ENCODE assay signal across 8 cellular contexts in the genomic region with DNA sequence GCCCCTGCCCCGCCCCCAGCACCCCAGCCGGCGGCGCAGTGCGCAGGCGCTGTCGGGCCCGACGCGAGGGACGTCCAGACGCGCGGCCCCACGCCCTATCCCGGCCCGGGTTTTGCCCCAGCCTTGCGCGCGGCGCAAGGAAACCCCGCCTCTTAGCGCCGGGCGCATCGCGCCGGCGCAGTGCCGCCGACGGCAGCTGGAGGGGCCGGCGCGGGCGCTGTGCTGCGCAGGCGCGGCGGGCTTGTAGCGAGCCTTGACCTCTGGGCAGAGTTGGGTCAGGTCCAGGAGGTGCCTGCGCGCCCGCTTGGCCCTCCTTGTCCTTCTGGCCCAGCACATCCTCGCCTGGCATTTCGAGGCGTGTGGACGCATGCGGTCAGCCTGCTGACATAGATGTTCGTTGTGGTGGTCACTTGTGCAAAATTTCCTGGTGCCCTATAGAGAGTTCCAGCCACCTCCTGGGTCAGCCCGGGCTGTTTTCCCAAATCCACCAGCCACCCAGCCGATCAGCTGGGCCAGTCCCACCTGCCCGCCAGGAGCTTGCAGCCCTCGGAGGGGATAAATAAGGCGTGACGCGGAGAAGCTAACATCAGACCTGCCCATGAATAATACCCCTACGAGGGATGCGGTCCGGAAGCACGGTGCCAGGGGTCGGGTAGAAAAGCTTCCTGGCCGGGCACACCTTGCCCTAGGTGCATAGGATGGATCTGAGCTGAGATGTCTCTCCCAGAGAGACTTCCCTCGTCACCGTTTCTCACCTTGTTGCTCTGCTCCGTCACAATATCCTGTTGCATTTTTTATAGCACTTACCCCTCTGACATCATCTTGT. TPM values are rescaled to one million over a fixed set of nuclear protein-coding genes. Genes with fewer than 3 reads are reported as not detected.
A peak's percentile ranks its signal among the peaks of the same experiment; 100 is the strongest.
DNase-seq lines count a peak whose midpoint lies in the region; ATAC-seq, FAIRE-seq and TF ChIP-seq lines count a peak whose summit lies in the region.

No MANE protein-coding gene starts in this region.

- peak overlapping the region; percentile 6 to 81 for H3K27ac ChIP-seq in kidney (ENCODE audit: low read depth in 2 of 2, low read length in 2 of 2)

- no peak for TF ChIP-seq CTCF in kidney (IDR thresholded peaks at IDR 0.05; ENCODE audit: borderline replicate concordance, extremely low read depth, insufficient read depth)

- TF ChIP-seq POLR2A in GM18951 (IDR thresholded peaks at IDR 0.05; ENCODE audit: extremely low read depth, insufficient read depth, insufficient read length): peak; percentile 91

- peak; percentile 92 for ATAC-seq in HG03159 (IDR thresholded peaks at IDR 0.05; ENCODE audit: unreplicated experiment)

- no peak for FAIRE-seq in kidney (lab: Jason Lieb, UNC)

- DNase-seq in AG08396 (ENCODE audit: low spot score): peak; percentile 100
- DNase-seq in NCI-H226: peak; percentile 87
- peak; percentile 87 to 94 (median 90) for DNase-seq in activated CD4-positive, CD25-positive, alpha-beta regulatory T cell (lab: John Stamatoyannopoulos, UW)
- DNase-seq in central memory CD4-positive, alpha-beta T cell: peak; percentile 95
- peak; percentile 98 for DNase-seq in kidney
- DNase-seq in stimulated activated CD4-positive, alpha-beta T cell treated with anti-CD3 and anti-CD28 coated beads, Interleukin-12 subunit alpha, Interleukin-12 subunit beta, amount 100 ng/mL, for 48 hours (ENCODE audit: low read depth in 2 of 3, low spot score in 1 of 3): peak; percentile 86 to 92 (median 87)

- no peaks in the 10 kb centered on the region for H3K36me3 ChIP-seq in kidney (ENCODE audit: control insufficient read depth in 1 of 2, insufficient read depth in 2 of 2, low read length in 2 of 2)

- H3K9ac ChIP-seq in kidney (ENCODE audit: low read length in 2 of 2): peak overlapping the region in 1 of 2 donors; percentile 60

- peak overlapping the region; percentile 70 to 89 for H3K4me3 ChIP-seq in kidney (ENCODE audit: low read length in 2 of 2)

- peaks cover 7 to 11% of the 10 kb centered on the region in 2 donors for H3K4me1 ChIP-seq in kidney (ENCODE audit: control insufficient read depth in 1 of 2, insufficient read depth in 1 of 2, low read depth in 1 of 2, low read length in 2 of 2)

- in situ Hi-C loops in GM18951 (cut with MboI; ENCODE audit: low sequenced_read_pairs, unreplicated experiment): no loop called here

- intact Hi-C loops in kidney (cut with DNase I): no loop called here

- no peaks in the 10 kb centered on the region for H3K9me3 ChIP-seq in kidney (ENCODE audit: control insufficient read depth in 1 of 2, low read length in 2 of 2)

RNA-seq across cellular contexts. Expression of a gene that starts 0.4 kb away (rescaled TPM):
- 38.5 TPM for total RNA-seq in kidney
- 26.4 TPM for polyA plus RNA-seq in kidney (ENCODE audit: insufficient read depth, low read depth, low replicate concordance)

RNA-seq across cellular contexts. Expression of a gene that starts 10.9 kb away (rescaled TPM):
- total RNA-seq in kidney: 67.7 TPM
- 251 TPM for polyA plus RNA-seq in kidney (ENCODE audit: insufficient read depth, low read depth, low replicate concordance)

RNA-seq across cellular contexts. Expression of a gene that starts 23.8 kb away (rescaled TPM):
- not detected for total RNA-seq in kidney
- polyA plus RNA-seq in kidney (ENCODE audit: insufficient read depth, low read depth, low replicate concordance): 0.17 TPM

RNA-seq across cellular contexts. Expression of a gene that starts 36.0 kb away (rescaled TPM):
- total RNA-seq in kidney: 200 TPM
- polyA plus RNA-seq in kidney (ENCODE audit: insufficient read depth, low read depth, low replicate concordance): 234 TPM

Comparison
In these comparisons a context has a peak if more than half of its experiments do, and no peak if none do; other contexts are left out.
1. Peak in every context shown above with its lines: DNase-seq, ATAC-seq, H3K4me3 ChIP-seq and H3K27ac ChIP-seq.